In the genomic region with DNA sequence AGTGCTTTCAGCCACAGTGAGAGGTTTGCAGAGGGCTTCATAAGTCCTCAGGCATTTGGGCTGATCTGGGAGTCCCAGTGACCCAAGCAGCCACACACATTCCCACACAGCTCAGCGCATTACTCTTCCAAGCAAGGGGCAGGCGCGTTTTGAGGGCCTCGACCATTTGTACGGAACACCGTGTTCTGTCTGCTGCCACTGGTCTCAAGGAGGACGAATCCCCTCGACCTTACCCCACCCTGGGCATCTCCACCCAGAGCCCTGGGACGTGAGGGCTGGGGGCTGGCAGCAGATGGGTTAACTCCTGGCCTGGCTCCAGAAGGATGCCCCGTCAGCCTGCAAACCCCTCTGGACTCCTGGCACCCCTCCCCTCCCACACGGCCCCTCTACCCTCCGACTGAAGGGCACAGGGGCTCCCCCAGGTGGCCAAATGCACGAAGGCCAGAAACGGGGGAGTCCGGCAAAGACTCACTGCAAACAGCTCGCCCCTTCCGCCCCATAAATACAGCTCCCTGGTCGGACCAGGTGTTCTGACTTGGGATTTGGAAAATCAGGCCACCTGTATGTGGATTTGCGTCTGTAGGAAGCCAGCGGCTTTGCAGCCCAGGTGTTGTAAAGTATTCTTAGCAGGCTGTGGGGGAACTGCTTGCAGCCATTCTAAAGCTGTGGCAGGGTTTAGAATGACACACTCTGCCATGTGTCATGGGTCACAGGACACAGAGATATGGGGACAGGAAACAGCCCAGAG, we compare ENCODE assay signal across 1 cellular context.
TF ChIP-seq lines count a peak whose summit lies in the region.

No MANE protein-coding gene starts in this region.

TF ChIP-seq in IMR-90, 13 proteins besides CTCF, POLR2A, EP300 and RAD21 (continued from another document):
- TF ChIP-seq, protein P1, sequence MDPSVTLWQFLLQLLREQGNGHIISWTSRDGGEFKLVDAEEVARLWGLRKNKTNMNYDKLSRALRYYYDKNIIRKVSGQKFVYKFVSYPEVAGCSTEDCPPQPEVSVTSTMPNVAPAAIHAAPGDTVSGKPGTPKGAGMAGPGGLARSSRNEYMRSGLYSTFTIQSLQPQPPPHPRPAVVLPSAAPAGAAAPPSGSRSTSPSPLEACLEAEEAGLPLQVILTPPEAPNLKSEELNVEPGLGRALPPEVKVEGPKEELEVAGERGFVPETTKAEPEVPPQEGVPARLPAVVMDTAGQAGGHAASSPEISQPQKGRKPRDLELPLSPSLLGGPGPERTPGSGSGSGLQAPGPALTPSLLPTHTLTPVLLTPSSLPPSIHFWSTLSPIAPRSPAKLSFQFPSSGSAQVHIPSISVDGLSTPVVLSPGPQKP (IDR thresholded peaks at IDR 0.05; ENCODE audit: borderline replicate concordance, low read depth, low read length) = no peak
- peak; percentile 77 for TF ChIP-seq SMC3 (IDR thresholded peaks at IDR 0.05; ENCODE audit: low read depth, low read length)
- TF ChIP-seq MAZ (IDR thresholded peaks at IDR 0.05; ENCODE audit: borderline replicate concordance, low read depth, low read length) = peak; percentile 84; the same call in 1 of the 2 replicates
